In genomic region chr10:128307819-128308218, GRCh38 we compare ENCODE assay signal across 26 cellular contexts.
DNase-seq lines count a peak whose midpoint lies in the region; ATAC-seq, FAIRE-seq and TF ChIP-seq lines count a peak whose summit lies in the region.
"Had no signal": no experiment of that assay in that cellular context is flagged by ENCODE, and none has a peak within 500 bp of the region (broad histone marks: within the 10 kb centered on the region; RNA-seq: fewer than 3 reads in every experiment).

No MANE protein-coding gene starts in this region.

- H2AFZ ChIP-seq in K562 (ENCODE audit: low read depth, low read length): no peak overlapping the region

- TF ChIP-seq RAD21 in A549 (conservative IDR thresholded peaks at IDR 0.05 in 1 of 2, IDR thresholded peaks at IDR 0.05 in 1 of 2) (no peak), K562 (CRISPR knock-in tag; conservative IDR thresholded peaks at IDR 0.05 in 1 of 2, IDR thresholded peaks at IDR 0.05 in 1 of 2) (no peak)

- TF ChIP-seq CTCF in heart left ventricle (IDR thresholded peaks at IDR 0.05) (no peak), A549 (IDR thresholded peaks at IDR 0.05) (no peak), K562 (IDR thresholded peaks at IDR 0.05 in 2 of 3, conservative IDR thresholded peaks at IDR 0.05 in 1 of 3; ENCODE audit: insufficient read depth in 2 of 3, low read depth in 1 of 3, low read length in 3 of 3) (no peak), upper lobe of right lung (IDR thresholded peaks at IDR 0.05) (no peak)

- H3K4me3 ChIP-seq in heart left ventricle (no peak overlapping the region), A549 (no peak overlapping the region), K562 (no peak overlapping the region), upper lobe of right lung (no peak overlapping the region)
- H3K4me3 ChIP-seq: BLaER1 treated with 17β-estradiol and CSF1 and Interleukin-3, amounts not matched to agents 10 nM and 100 nM had no signal

- DNase-seq in cardiac septum (ENCODE audit: low spot score) (peak; percentile 64), heart left ventricle (no peak), A549 (ENCODE audit: low read depth in 1 of 2, low spot score in 1 of 2) (no peak), K562 (ENCODE audit: extremely low read depth in 1 of 4, low spot score in 3 of 4) (no peak), left lobe of liver (ENCODE audit: low spot score) (peak; percentile 7), upper lobe of right lung (no peak), caudate nucleus (lab: John Stamatoyannopoulos, UW) (no peak)
- DNase-seq: ACHN; AML-193; BE2C; CD4-positive, alpha-beta T cell; CD8-positive, alpha-beta memory T cell; DMS 273 treated with DMSO at 0.1 percent for 48 hours; DMS53; DMS79 treated with DMSO at 0.1 percent for 48 hours; GF-D8; GOT3; HCEC 1CT had no signal

- intact Hi-C loops in cardiac septum (cut with DNase I): no loop called here
- intact Hi-C loops in heart left ventricle (cut with DNase I): no loop called here
- intact Hi-C loops in K562 (cut with micrococcal nuclease): no loop called here
- intact Hi-C loops in upper lobe of right lung (cut with DNase I): no loop called here

- FAIRE-seq in A549 (lab: Jason Lieb, UNC) (no peak), K562 (lab: Jason Lieb, UNC) (no peak)
- FAIRE-seq: A204.1, D721Med, GM12891, GM18507, H54 had no signal

- no peaks in the 10 kb centered on the region for H3K9me1 ChIP-seq in K562 (ENCODE audit: control insufficient read depth, insufficient read depth, low read length)

- WGBS in heart left ventricle, 4 donors: 77 to 100% (median 93%) methylated on average over 1 of the region's 1 CpG
- 0% methylated on average over 1 of the region's 1 CpG for WGBS in A549 (ENCODE audit: missing lambda C conversion rate)
- WGBS in K562 (ENCODE audit: insufficient coverage, low coverage, missing lambda C conversion rate): no CpG with 5 or more reads among the region's 1 CpG

- no peak for TF ChIP-seq POLR2A in heart left ventricle (IDR thresholded peaks at IDR 0.05)
- no peak for TF ChIP-seq POLR2A in A549 (IDR thresholded peaks at IDR 0.05; ENCODE audit: low read length)
- no peak for TF ChIP-seq POLR2A in K562 (conservative IDR thresholded peaks at IDR 0.05)

- BruUV-seq in K562 (replicated peaks; lab: Mats Ljungman, UMichigan): no TSS peak

- POLR2A ChIA-PET in A549 (lab: Yijun Ruan, JAX): no interaction called here
- POLR2A ChIA-PET in K562 (lab: Yijun Ruan, JAX): no interaction called here

- H3K4me2 ChIP-seq in A549 (no peak overlapping the region), K562 (ENCODE audit: insufficient read depth, low read length) (no peak overlapping the region)
- H3K4me2 ChIP-seq: BLaER1 treated with 17β-estradiol and CSF1 and Interleukin-3, amounts not matched to agents 10 nM and 100 nM had no signal

- CTCF ChIA-PET in A549 (lab: Yijun Ruan, JAX) (no interaction called here), K562 (lab: Yijun Ruan, JAX; ENCODE audit: low intra/inter-chr PET ratio) (no interaction called here)

- H3K36me3 ChIP-seq in heart left ventricle: no peaks in the 10 kb centered on the region
- H3K36me3 ChIP-seq in K562 (ENCODE audit: control insufficient read depth, insufficient read depth, low read length): no peaks in the 10 kb centered on the region
- H3K36me3 ChIP-seq in upper lobe of right lung: no peaks in the 10 kb centered on the region
- H3K36me3 ChIP-seq: BE2C had no signal

- H3K27ac ChIP-seq in heart left ventricle (no peak overlapping the region), A549 (no peak overlapping the region), K562 (ENCODE audit: extremely low read depth, low read depth, low read length) (no peak overlapping the region), upper lobe of right lung (no peak overlapping the region), caudate nucleus (ENCODE audit: low read depth, low read length) (no peak overlapping the region)
- H3K27ac ChIP-seq: 22Rv1; BLaER1 treated with 17β-estradiol and CSF1 and Interleukin-3, amounts not matched to agents 10 nM and 100 nM had no signal

- TF ChIP-seq EP300 in A549 (IDR thresholded peaks at IDR 0.05): no peak
- TF ChIP-seq EP300 in K562 (IDR thresholded peaks at IDR 0.05; ENCODE audit: low read length): no peak

- no peak overlapping the region for H3K9ac ChIP-seq in K562 (ENCODE audit: insufficient read depth in 1 of 2, low read depth in 2 of 2, low read length in 2 of 2)
- H3K9ac ChIP-seq: BLaER1 treated with 17β-estradiol and CSF1 and Interleukin-3, amounts not matched to agents 10 nM and 100 nM had no signal

- no peaks in the 10 kb centered on the region for H4K20me1 ChIP-seq in K562 (replicated peaks; ENCODE audit: control insufficient read depth, insufficient read depth, low read length)

- no peaks in the 10 kb centered on the region for H3K79me2 ChIP-seq in K562 (ENCODE audit: control insufficient read depth, insufficient read depth, low read length)

- H3K4me1 ChIP-seq in heart left ventricle (no peaks in the 10 kb centered on the region), A549 (no peaks in the 10 kb centered on the region), K562 (replicated peaks in 1 of 2; ENCODE audit: control insufficient read depth in 2 of 2, insufficient read depth in 2 of 2, low read length in 2 of 2) (no peaks in the 10 kb centered on the region), upper lobe of right lung (no peaks in the 10 kb centered on the region)
- H3K4me1 ChIP-seq: BE2C had no signal

- peaks cover 0 to 19% (median 0%) of the 10 kb centered on the region in 9 donors for H3K27me3 ChIP-seq in heart left ventricle
- H3K27me3 ChIP-seq in K562 (ENCODE audit: control insufficient read depth in 2 of 2, insufficient read depth in 2 of 2, low read length in 2 of 2): peaks cover 0 to 13% of the 10 kb centered on the region in 2 experiments; a peak in 2 of 5 replicates
- H3K27me3 ChIP-seq in upper lobe of right lung: no peaks in the 10 kb centered on the region
- H3K27me3 ChIP-seq: BE2C; BLaER1 treated with 17β-estradiol and CSF1 and Interleukin-3, amounts not matched to agents 10 nM and 100 nM had no signal

- ATAC-seq in heart left ventricle (no peak), A549 (no peak), K562 (no peak), left lobe of liver (no peak), upper lobe of right lung (no peak), HG03521 (IDR thresholded peaks at IDR 0.05; ENCODE audit: unreplicated experiment) (no peak)

- H3K9me3 ChIP-seq in heart left ventricle: no peaks in the 10 kb centered on the region
- H3K9me3 ChIP-seq in A549: no peaks in the 10 kb centered on the region
- no peaks in the 10 kb centered on the region for H3K9me3 ChIP-seq in K562 (replicated peaks; ENCODE audit: control insufficient read depth, insufficient read depth, low read depth, low read length)
- H3K9me3 ChIP-seq in upper lobe of right lung: no peaks in the 10 kb centered on the region
- H3K9me3 ChIP-seq: BE2C had no signal

- in situ Hi-C loops in K562 (cut with MboI): no loop called here

TF ChIP-seq in A549, 52 proteins besides CTCF, POLR2A, EP300 and RAD21:
- TF ChIP-seq MAFK (IDR thresholded peaks at IDR 0.05; ENCODE audit: partially characterized antibody) (peak; percentile 88), SMC3 (IDR thresholded peaks at IDR 0.05) (no peak)

TF ChIP-seq in K562, 482 proteins besides CTCF, POLR2A, EP300 and RAD21 (continues in another document):
- TF ChIP-seq NFRKB (IDR thresholded peaks at IDR 0.05; ENCODE audit: low read depth) (no peak), MAFG (tag; conservative IDR thresholded peaks at IDR 0.05) (peak; percentile 36; the same call in 1 of the 2 replicates), C11orf30 (IDR thresholded peaks at IDR 0.05; ENCODE audit: low read depth) (peak; percentile 37; the same call in 1 of the 2 replicates), MTF1 (CRISPR knock-in tag; IDR thresholded peaks at IDR 0.05; ENCODE audit: borderline replicate concordance) (no peak), ZNF785 (CRISPR knock-in tag; IDR thresholded peaks at IDR 0.05) (no peak), ZNF184 (CRISPR knock-in tag; IDR thresholded peaks at IDR 0.05) (no peak), ATF2 (CRISPR knock-in tag; IDR thresholded peaks at IDR 0.05) (no peak), MAFF (IDR thresholded peaks at IDR 0.05; ENCODE audit: low read length) (peak; percentile 36; the same call in 1 of the 2 replicates), MXD1 (CRISPR knock-in tag; IDR thresholded peaks at IDR 0.05; ENCODE audit: borderline replicate concordance, poor library complexity, severe bottlenecking) (no peak), ZBTB43 (CRISPR knock-in tag; IDR thresholded peaks at IDR 0.05) (no peak), KAT8 (IDR thresholded peaks at IDR 0.05; ENCODE audit: low read depth) (no peak)

Comparison
In these comparisons a context has a peak if more than half of its experiments do, and no peak if none do; other contexts are left out.
1. DNase-seq: peak in cardiac septum (single experiment) and left lobe of liver (single experiment); none in heart left ventricle (0 of 5), A549 (0 of 2), K562 (0 of 4), upper lobe of right lung (single experiment) and caudate nucleus (0 of 61).